Comparison of ENCODE assay signal across 1 cellular context in genomic region chr1:173210716-173211231, GRCh38.
TF ChIP-seq lines count a peak whose summit lies in the region.

No MANE protein-coding gene starts in this region.

TF ChIP-seq in HepG2, 621 proteins besides CTCF, POLR2A, EP300 and RAD21 (continued from another document and continues in another):
- TF ChIP-seq, protein P1, sequence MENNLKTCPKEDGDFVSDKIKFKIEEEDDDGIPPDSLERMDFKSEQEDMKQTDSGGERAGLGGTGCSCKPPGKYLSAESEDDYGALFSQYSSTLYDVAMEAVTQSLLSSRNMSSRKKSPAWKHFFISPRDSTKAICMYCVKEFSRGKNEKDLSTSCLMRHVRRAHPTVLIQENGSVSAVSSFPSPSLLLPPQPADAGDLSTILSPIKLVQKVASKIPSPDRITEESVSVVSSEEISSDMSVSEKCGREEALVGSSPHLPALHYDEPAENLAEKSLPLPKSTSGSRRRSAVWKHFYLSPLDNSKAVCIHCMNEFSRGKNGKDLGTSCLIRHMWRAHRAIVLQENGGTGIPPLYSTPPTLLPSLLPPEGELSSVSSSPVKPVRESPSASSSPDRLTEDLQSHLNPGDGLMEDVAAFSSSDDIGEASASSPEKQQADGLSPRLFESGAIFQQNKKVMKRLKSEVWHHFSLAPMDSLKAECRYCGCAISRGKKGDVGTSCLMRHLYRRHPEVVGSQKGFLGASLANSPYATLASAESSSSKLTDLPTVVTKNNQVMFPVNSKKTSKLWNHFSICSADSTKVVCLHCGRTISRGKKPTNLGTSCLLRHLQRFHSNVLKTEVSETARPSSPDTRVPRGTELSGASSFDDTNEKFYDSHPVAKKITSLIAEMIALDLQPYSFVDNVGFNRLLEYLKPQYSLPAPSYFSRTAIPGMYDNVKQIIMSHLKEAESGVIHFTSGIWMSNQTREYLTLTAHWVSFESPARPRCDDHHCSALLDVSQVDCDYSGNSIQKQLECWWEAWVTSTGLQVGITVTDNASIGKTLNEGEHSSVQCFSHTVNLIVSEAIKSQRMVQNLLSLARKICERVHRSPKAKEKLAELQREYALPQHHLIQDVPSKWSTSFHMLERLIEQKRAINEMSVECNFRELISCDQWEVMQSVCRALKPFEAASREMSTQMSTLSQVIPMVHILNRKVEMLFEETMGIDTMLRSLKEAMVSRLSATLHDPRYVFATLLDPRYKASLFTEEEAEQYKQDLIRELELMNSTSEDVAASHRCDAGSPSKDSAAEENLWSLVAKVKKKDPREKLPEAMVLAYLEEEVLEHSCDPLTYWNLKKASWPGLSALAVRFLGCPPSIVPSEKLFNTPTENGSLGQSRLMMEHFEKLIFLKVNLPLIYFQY (CRISPR knock-in tag; IDR thresholded peaks at IDR 0.05; ENCODE audit: borderline replicate concordance): no peak
- TF ChIP-seq HNRNPK (IDR thresholded peaks at IDR 0.05; ENCODE audit: low read depth, low read length, poor library complexity, severe bottlenecking) (no peak), NR2F6 (IDR thresholded peaks at IDR 0.05) (no peak), NR2F6 (CRISPR knock-in tag; IDR thresholded peaks at IDR 0.05) (peak; percentile 24; the same call in 1 of the 2 replicates), SRSF9 (IDR thresholded peaks at IDR 0.05; ENCODE audit: borderline replicate concordance, insufficient read depth, low read depth, low read length, poor library complexity, severe bottlenecking) (no peak), ZNF607 (CRISPR knock-in tag; IDR thresholded peaks at IDR 0.05; ENCODE audit: borderline replicate concordance) (no peak; the same call in 1 of the 2 replicates), TCF7 (IDR thresholded peaks at IDR 0.05; ENCODE audit: low read depth) (peak; percentile 35; the same call in 1 of the 2 replicates), CENPX (CRISPR knock-in tag; IDR thresholded peaks at IDR 0.05) (no peak), ZBTB43 (CRISPR knock-in tag; conservative IDR thresholded peaks at IDR 0.05) (no peak), SIN3A (IDR thresholded peaks at IDR 0.05; ENCODE audit: borderline replicate concordance, low read depth, low read length) (no peak), ZNF557 (CRISPR knock-in tag; IDR thresholded peaks at IDR 0.05) (no peak), MXD1 (CRISPR knock-in tag; IDR thresholded peaks at IDR 0.05) (no peak), GMEB1 (CRISPR knock-in tag; IDR thresholded peaks at IDR 0.05; ENCODE audit: borderline replicate concordance) (0 out of 2 replicates have a peak, but pooled peaks have one; percentile 5), ESRRA (CRISPR knock-in tag; IDR thresholded peaks at IDR 0.05; ENCODE audit: low read depth) (no peak), ASH2L (IDR thresholded peaks at IDR 0.05; ENCODE audit: insufficient read length, low read depth, low read length) (peak; percentile 81), TFDP1 (CRISPR knock-in tag; IDR thresholded peaks at IDR 0.05; ENCODE audit: borderline replicate concordance) (0 out of 2 replicates have a peak, but pooled peaks have one; percentile 2), ZNF510 (CRISPR knock-in tag; IDR thresholded peaks at IDR 0.05; ENCODE audit: low read depth) (peak; percentile 43; the same call in 1 of the 2 replicates), HNRNPL (IDR thresholded peaks at IDR 0.05; ENCODE audit: low read depth, low read length) (0 out of 2 replicates have a peak, but pooled peaks have one; percentile 35), ZNF343 (CRISPR knock-in tag; IDR thresholded peaks at IDR 0.05) (no peak), FOXA3 (CRISPR knock-in tag; IDR thresholded peaks at IDR 0.05) (peak; percentile 34; the same call in 1 of the 2 replicates), ZBTB46 (CRISPR knock-in tag; IDR thresholded peaks at IDR 0.05; ENCODE audit: borderline replicate concordance) (no peak), MED13 (CRISPR knock-in tag; IDR thresholded peaks at IDR 0.05) (no peak), ZNF564 (CRISPR knock-in tag; IDR thresholded peaks at IDR 0.05) (0 out of 2 replicates have a peak, but pooled peaks have one; percentile 20), AGO2 (optimal IDR thresholded peaks at IDR 0.05; ENCODE audit: low read depth, low read length) (no peak), ZNF878 (CRISPR knock-in tag; IDR thresholded peaks at IDR 0.05) (peak; percentile 35; the same call in 1 of the 2 replicates), TBP (CRISPR knock-in tag; IDR thresholded peaks at IDR 0.05) (no peak), ZNF790 (CRISPR knock-in tag; IDR thresholded peaks at IDR 0.05; ENCODE audit: borderline replicate concordance) (no peak), SALL1 (CRISPR knock-in tag; IDR thresholded peaks at IDR 0.05) (peak; percentile 67; the same call in 1 of the 2 replicates), HINFP (CRISPR knock-in tag; IDR thresholded peaks at IDR 0.05; ENCODE audit: low read depth) (no peak), ONECUT2 (CRISPR knock-in tag; IDR thresholded peaks at IDR 0.05) (no peak), SOX5 (CRISPR knock-in tag; IDR thresholded peaks at IDR 0.05; ENCODE audit: borderline replicate concordance) (peak; percentile 95), ZSCAN12 (CRISPR knock-in tag; IDR thresholded peaks at IDR 0.05) (no peak), HDAC2 (CRISPR knock-in tag; IDR thresholded peaks at IDR 0.05) (peak; percentile 28), ATF4 (CRISPR knock-in tag; IDR thresholded peaks at IDR 0.05) (no peak)
- TF ChIP-seq, protein P2, sequence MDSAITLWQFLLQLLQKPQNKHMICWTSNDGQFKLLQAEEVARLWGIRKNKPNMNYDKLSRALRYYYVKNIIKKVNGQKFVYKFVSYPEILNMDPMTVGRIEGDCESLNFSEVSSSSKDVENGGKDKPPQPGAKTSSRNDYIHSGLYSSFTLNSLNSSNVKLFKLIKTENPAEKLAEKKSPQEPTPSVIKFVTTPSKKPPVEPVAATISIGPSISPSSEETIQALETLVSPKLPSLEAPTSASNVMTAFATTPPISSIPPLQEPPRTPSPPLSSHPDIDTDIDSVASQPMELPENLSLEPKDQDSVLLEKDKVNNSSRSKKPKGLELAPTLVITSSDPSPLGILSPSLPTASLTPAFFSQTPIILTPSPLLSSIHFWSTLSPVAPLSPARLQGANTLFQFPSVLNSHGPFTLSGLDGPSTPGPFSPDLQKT (CRISPR knock-in tag; IDR thresholded peaks at IDR 0.05; ENCODE audit: borderline replicate concordance): no peak
- TF ChIP-seq, protein P3, sequence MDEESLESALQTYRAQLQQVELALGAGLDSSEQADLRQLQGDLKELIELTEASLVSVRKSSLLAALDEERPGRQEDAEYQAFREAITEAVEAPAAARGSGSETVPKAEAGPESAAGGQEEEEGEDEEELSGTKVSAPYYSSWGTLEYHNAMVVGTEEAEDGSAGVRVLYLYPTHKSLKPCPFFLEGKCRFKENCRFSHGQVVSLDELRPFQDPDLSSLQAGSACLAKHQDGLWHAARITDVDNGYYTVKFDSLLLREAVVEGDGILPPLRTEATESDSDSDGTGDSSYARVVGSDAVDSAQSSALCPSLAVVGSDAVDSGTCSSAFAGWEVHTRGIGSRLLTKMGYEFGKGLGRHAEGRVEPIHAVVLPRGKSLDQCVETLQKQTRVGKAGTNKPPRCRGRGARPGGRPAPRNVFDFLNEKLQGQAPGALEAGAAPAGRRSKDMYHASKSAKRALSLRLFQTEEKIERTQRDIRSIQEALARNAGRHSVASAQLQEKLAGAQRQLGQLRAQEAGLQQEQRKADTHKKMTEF (CRISPR knock-in tag; IDR thresholded peaks at IDR 0.05): peak; percentile 81
- TF ChIP-seq, protein P4, sequence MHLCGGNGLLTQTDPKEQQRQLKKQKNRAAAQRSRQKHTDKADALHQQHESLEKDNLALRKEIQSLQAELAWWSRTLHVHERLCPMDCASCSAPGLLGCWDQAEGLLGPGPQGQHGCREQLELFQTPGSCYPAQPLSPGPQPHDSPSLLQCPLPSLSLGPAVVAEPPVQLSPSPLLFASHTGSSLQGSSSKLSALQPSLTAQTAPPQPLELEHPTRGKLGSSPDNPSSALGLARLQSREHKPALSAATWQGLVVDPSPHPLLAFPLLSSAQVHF (CRISPR knock-in tag; IDR thresholded peaks at IDR 0.05): no peak
- TF ChIP-seq, protein P5, sequence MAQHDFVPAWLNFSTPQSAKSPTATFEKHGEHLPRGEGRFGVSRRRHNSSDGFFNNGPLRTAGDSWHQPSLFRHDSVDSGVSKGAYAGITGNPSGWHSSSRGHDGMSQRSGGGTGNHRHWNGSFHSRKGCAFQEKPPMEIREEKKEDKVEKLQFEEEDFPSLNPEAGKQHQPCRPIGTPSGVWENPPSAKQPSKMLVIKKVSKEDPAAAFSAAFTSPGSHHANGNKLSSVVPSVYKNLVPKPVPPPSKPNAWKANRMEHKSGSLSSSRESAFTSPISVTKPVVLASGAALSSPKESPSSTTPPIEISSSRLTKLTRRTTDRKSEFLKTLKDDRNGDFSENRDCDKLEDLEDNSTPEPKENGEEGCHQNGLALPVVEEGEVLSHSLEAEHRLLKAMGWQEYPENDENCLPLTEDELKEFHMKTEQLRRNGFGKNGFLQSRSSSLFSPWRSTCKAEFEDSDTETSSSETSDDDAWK (CRISPR knock-in tag; IDR thresholded peaks at IDR 0.05): no peak
- TF ChIP-seq, protein P6, sequence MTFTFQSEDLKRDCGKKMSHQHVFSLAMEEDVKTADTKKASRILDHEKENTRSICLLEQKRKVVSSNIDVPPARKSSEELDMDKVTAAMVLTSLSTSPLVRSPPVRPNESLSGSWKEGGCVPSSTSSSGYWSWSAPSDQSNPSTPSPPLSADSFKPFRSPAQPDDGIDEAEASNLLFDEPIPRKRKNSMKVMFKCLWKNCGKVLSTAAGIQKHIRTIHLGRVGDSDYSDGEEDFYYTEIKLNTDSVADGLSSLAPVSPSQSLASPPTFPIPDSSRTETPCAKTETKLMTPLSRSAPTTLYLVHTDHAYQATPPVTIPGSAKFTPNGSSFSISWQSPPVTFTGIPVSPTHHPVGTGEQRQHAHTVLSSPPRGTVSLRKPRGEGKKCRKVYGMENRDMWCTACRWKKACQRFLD (CRISPR knock-in tag; IDR thresholded peaks at IDR 0.05; ENCODE audit: borderline replicate concordance): no peak
